33 cellular contexts compared by ENCODE assay signal in the genomic region with DNA sequence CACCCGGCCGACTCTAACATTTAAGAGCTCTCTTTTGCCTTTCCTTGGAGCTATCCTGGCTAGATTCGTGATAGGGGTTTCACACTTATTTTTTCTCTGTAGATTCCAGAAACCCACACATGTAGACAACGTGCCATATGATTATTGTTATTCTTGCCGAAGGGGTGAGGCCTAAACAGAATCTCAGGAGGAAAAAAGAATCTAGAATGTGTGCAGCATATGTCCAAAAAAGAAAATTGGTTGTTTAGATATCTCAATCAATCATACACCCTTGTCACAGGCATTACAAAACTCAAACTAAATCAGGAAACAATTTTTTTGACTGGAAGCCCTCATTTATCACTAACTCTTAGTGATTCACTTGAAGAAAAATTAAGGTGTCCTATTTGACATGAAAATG.
"Had no signal": no experiment of that assay in that cellular context is flagged by ENCODE, and none has a peak within 500 bp of the region (broad histone marks: within the 10 kb centered on the region; RNA-seq: fewer than 3 reads in every experiment).

No MANE protein-coding gene starts in this region.

- H3K36me3 ChIP-seq: adrenal gland, brain microvascular endothelial cell, breast epithelium, WERI-Rb-1 had no signal

- H3K27me3 ChIP-seq: adrenal gland, body of pancreas, brain microvascular endothelial cell, breast epithelium had no signal

- H3K9me3 ChIP-seq: adrenal gland, body of pancreas, breast epithelium had no signal

- ATAC-seq: activated CD4-positive, alpha-beta T cell treated with anti-CD3 and anti-CD28 coated beads for 36 hours; activated CD4-positive, CD25-positive, alpha-beta regulatory T cell treated with anti-CD3 and anti-CD28 coated beads, Interleukin-2, amount 50 U/mL, for 24 hours; activated CD8-positive, alpha-beta T cell treated with anti-CD3 and anti-CD28 coated beads for 36 hours; activated naive CD4-positive, alpha-beta T cell treated with anti-CD3 and anti-CD28 coated beads, Interleukin-2, amount 50 U/mL, for 72 hours; activated T-cell treated with anti-CD3 and anti-CD28 coated beads, Interleukin-2, amount 50 U/mL, for 4 hours; activated T-cell treated with anti-CD3 and anti-CD28 coated beads, Interleukin-2, amount 50 U/mL, for 72 hours; activated T-helper 17 cell treated with anti-CD3 and anti-CD28 coated beads, Interleukin-2, amount 50 U/mL, for 72 hours; body of pancreas; WTC11 had no signal

- H3K4me3 ChIP-seq: adrenal gland, body of pancreas, breast epithelium had no signal

- H3K27ac ChIP-seq: adrenal gland, body of pancreas, brain microvascular endothelial cell, breast epithelium, WERI-Rb-1 had no signal

- DNase-seq: activated CD4-positive, alpha-beta T cell treated with anti-CD3 and anti-CD28 coated beads for 1 hour; activated CD4-positive, alpha-beta T cell treated with anti-CD3 and anti-CD28 coated beads for 36 hours; activated CD4-positive, alpha-beta T cell treated with anti-CD3 and anti-CD28 coated beads for 48 hours; activated CD4-positive, alpha-beta T cell treated with anti-CD3 and anti-CD28 coated beads, Interleukin-2, amount 10 ng/mL, durations not matched to agents 7 days and 5 days; activated CD4-positive, alpha-beta T cell treated with anti-CD3 and anti-CD28 coated beads, Interleukin-2, amount 50 U/mL, for 48 hours; activated CD4-positive, CD25-positive, alpha-beta regulatory T cell; activated CD8-positive, alpha-beta memory T cell treated with anti-CD3 and anti-CD28 coated beads, Interleukin-2, amount 50 U/mL, for 4 hours; activated CD8-positive, alpha-beta T cell treated with anti-CD3 and anti-CD28 coated beads for 36 hours; activated effector memory CD4-positive, alpha-beta T cell treated with anti-CD3 and anti-CD28 coated beads, Interleukin-2, amount 50 U/mL, for 16 hours; activated gamma-delta T cell treated with Interleukin-2 at 50 U/mL for 16 hours; activated naive CD4-positive, alpha-beta T cell; activated naive CD4-positive, alpha-beta T cell treated with anti-CD3 and anti-CD28 coated beads for 36 hours; activated naive CD4-positive, alpha-beta T cell treated with anti-CD3 and anti-CD28 coated beads, Interleukin-2, amount 50 U/mL, for 16 hours; activated naive CD8-positive, alpha-beta T cell treated with anti-CD3 and anti-CD28 coated beads for 36 hours; activated T-cell treated with anti-CD3 and anti-CD28 coated beads for 4 hours; activated T-cell treated with anti-CD3 and anti-CD28 coated beads, Interleukin-2, amount 50 U/mL, for 1 hour; activated T-cell treated with anti-CD3 and anti-CD28 coated beads, Interleukin-2, amount 50 U/mL, for 4 hours; activated T-cell treated with anti-CD3 and anti-CD28 coated beads, Interleukin-2, amount 50 U/mL, for 72 hours; adrenal gland; amniotic stem cell; aorta; body of pancreas; brain microvascular endothelial cell; central memory CD4-positive, alpha-beta T cell; T-helper 1 cell; T-helper 2 cell; T-helper 9 cell; WERI-Rb-1 had no signal

- H3K4me1 ChIP-seq: adrenal gland, body of pancreas, breast epithelium had no signal
